In the genomic region with DNA sequence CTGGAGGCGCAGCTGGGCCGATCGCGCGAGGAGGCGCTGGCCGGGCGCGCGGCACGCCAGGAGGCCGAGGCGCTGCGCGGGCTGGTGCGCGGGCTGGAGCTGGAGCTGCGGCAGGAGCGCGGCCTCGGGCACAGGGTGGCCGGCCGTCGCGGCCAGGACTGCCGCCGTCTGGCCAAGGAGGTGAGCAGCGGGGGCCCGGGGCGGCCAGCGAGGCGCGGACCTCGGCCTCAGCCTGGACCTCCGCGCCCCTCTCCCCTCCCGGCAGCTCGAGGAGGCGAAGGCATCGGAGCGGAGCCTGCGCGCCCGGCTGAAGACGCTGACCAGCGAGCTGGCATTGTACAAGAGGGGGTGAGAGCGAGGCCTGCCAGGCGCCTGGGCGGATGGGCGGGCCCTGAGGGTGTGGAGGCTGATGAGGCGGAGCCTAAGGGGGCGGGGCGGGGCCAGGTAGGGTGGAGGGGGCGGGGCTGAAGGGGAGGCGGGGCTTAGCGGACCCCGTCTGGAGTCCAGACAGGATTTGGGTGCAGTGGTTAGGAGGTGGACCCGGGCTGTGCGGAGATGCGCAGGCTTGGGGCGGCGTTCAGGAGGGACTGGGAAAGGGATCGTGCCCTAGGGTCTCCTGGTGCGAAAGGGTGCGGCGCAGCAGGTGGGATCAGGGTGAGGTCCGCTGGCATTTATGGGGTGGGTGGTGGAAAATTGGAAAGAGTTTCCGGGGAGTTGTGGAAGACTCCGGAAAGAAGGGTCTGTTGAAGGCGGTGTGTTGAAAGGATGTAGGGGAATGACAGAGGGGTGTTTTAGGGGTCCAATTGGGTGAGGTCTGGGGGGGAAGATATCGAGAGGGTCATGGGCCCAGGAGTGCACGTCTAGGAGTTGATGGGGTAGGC, we compare ENCODE assay signal across 8 cellular contexts. TPM values are rescaled to one million over a fixed set of nuclear protein-coding genes. Genes with fewer than 3 reads are reported as not detected.
DNase-seq lines count a peak whose midpoint lies in the region; ATAC-seq and TF ChIP-seq lines count a peak whose summit lies in the region.

No MANE protein-coding gene starts in this region.

- DNase-seq in COLO829 (ENCODE audit: low spot score) (peak; percentile 54), NCI-H146 (lab: John Stamatoyannopoulos, UW) (peak; percentile 95), mucosa of descending colon (peak; percentile 88 to 89 (median 88))
- peak; percentile 82 for DNase-seq in activated CD8-positive, alpha-beta T cell treated with anti-CD3 and anti-CD28 coated beads for 36 hours
- DNase-seq in stimulated activated CD8-positive, alpha-beta memory T cell treated with anti-CD3 and anti-CD28 coated beads, Interleukin-7, amount 100 ng/mL, for 4 hours (ENCODE audit: low read depth in 2 of 2): peak; percentile 38 to 60

- POLR2A ChIA-PET in activated CD8-positive, alpha-beta T cell treated with anti-CD3 and anti-CD28 coated beads for 36 hours (lab: Charles Lee): interaction anchor here (0.6 kb wide), 1 partner anchor 530 kb away, joined by 3 read pairs; no protein-coding TSS in a partner anchor

- 3 to 4% methylated on average over 71 to 72 of the region's 72 CpGs for WGBS in ectodermal cell, 2 experiments

- H3K4me3 ChIP-seq in ectodermal cell (ENCODE audit: insufficient read depth, low read depth, low read length): peak overlapping the region; percentile 32
- no peak overlapping the region for H3K4me3 ChIP-seq in mucosa of descending colon

- peaks cover 16% of the 10 kb centered on the region for H3K36me3 Mint-ChIP-seq in activated CD8-positive, alpha-beta T cell treated with anti-CD3 and anti-CD28 coated beads for 36 hours (ENCODE audit: low read depth)

- no peaks in the 10 kb centered on the region for H3K9me3 Mint-ChIP-seq in activated CD8-positive, alpha-beta T cell treated with anti-CD3 and anti-CD28 coated beads for 36 hours

- ATAC-seq in activated CD8-positive, alpha-beta T cell treated with anti-CD3 and anti-CD28 coated beads for 36 hours: peak; percentile 75
- ATAC-seq in mucosa of descending colon: peak; percentile 92
- no peak for ATAC-seq in HG02763 (IDR thresholded peaks at IDR 0.05; ENCODE audit: unreplicated experiment)
- no peak for ATAC-seq in GM21367 (IDR thresholded peaks at IDR 0.05; ENCODE audit: unreplicated experiment)

- intact Hi-C loops in activated CD8-positive, alpha-beta T cell treated with anti-CD3 and anti-CD28 coated beads for 36 hours (cut with micrococcal nuclease): no loop called here
- intact Hi-C loops in mucosa of descending colon (cut with DNase I, micrococcal nuclease): no loop called here

- peaks cover 16% of the 10 kb centered on the region for H3K4me1 Mint-ChIP-seq in activated CD8-positive, alpha-beta T cell treated with anti-CD3 and anti-CD28 coated beads for 36 hours (ENCODE audit: low read depth)

- CTCF ChIA-PET in activated CD8-positive, alpha-beta T cell treated with anti-CD3 and anti-CD28 coated beads for 36 hours (lab: Charles Lee): interaction anchor here (1.2 to 5.8 kb wide), 3 partner anchors 13 to 112 kb away, joined by 3 to 47 read pairs (median 8); partner anchors contain the start of genes CCDC61 and MYPOP

- peaks cover 37% of the 10 kb centered on the region for H3K27me3 ChIP-seq in ectodermal cell (ENCODE audit: control insufficient read depth, insufficient read depth, low read length, poor library complexity, severe bottlenecking)

- TF ChIP-seq CTCF in activated CD8-positive, alpha-beta T cell treated with anti-CD3 and anti-CD28 coated beads for 36 hours (IDR thresholded peaks at IDR 0.05): no peak
- TF ChIP-seq CTCF in mucosa of descending colon (IDR thresholded peaks at IDR 0.05): no peak

- H3K9me3 ChIP-seq in ectodermal cell (ENCODE audit: control insufficient read depth, low read length) (no peaks in the 10 kb centered on the region), mucosa of descending colon (no peaks in the 10 kb centered on the region)

- H3K27me3 Mint-ChIP-seq in activated CD8-positive, alpha-beta T cell treated with anti-CD3 and anti-CD28 coated beads for 36 hours: peaks cover 11% of the 10 kb centered on the region

- H3K36me3 ChIP-seq in ectodermal cell (ENCODE audit: control insufficient read depth, insufficient read depth, low read length): no peaks in the 10 kb centered on the region
- no peaks in the 10 kb centered on the region for H3K36me3 ChIP-seq in mucosa of descending colon (ENCODE audit: low read depth)

- H3K4me1 ChIP-seq in ectodermal cell (ENCODE audit: control insufficient read depth, insufficient read depth, low read length) (peaks cover 5% of the 10 kb centered on the region), mucosa of descending colon (ENCODE audit: low read depth) (peaks cover 14% of the 10 kb centered on the region)

- H3K27ac ChIP-seq in ectodermal cell (ENCODE audit: insufficient read depth, low read depth, low read length, poor library complexity, severe bottlenecking): no peak overlapping the region

- no peak overlapping the region for H3K27ac Mint-ChIP-seq in activated CD8-positive, alpha-beta T cell treated with anti-CD3 and anti-CD28 coated beads for 36 hours

- H3K4me3 Mint-ChIP-seq in activated CD8-positive, alpha-beta T cell treated with anti-CD3 and anti-CD28 coated beads for 36 hours: peak overlapping the region; percentile 47

RNA-seq across cellular contexts. Expression of gene PGLYRP1, which starts 7.5 kb away (rescaled TPM):
- total RNA-seq in activated CD8-positive, alpha-beta T cell treated with anti-CD3 and anti-CD28 coated beads for 36 hours: not detected
- not detected for polyA plus RNA-seq in ectodermal cell (2013, experiment 1 of 4)
- not detected for polyA plus RNA-seq in ectodermal cell (2013, experiment 2 of 4)
- not detected for polyA plus RNA-seq in ectodermal cell (2013, experiment 3 of 4)
- not detected for polyA plus RNA-seq in ectodermal cell (2013, experiment 4 of 4)
- total RNA-seq in mucosa of descending colon: not detected

RNA-seq across cellular contexts. Expression of gene CCDC61, which starts 20.1 kb away (rescaled TPM):
- 10 to 100 TPM; 26.9 to 29.2 TPM for total RNA-seq in activated CD8-positive, alpha-beta T cell treated with anti-CD3 and anti-CD28 coated beads for 36 hours
- polyA plus RNA-seq in ectodermal cell (2013, experiment 1 of 4): 6.7 TPM
- 7.2 TPM for polyA plus RNA-seq in ectodermal cell (2013, experiment 2 of 4)
- polyA plus RNA-seq in ectodermal cell (2013, experiment 3 of 4): 9.3 TPM
- 6.9 TPM for polyA plus RNA-seq in ectodermal cell (2013, experiment 4 of 4)
- 10 to 100 TPM; 16.5 to 25.0 (median 17.6) TPM for total RNA-seq in mucosa of descending colon

RNA-seq across cellular contexts. Expression of gene IGFL4, which starts 25.5 kb away (rescaled TPM):
- total RNA-seq in activated CD8-positive, alpha-beta T cell treated with anti-CD3 and anti-CD28 coated beads for 36 hours: not detected
- 1.2 TPM for polyA plus RNA-seq in ectodermal cell (2013, experiment 1 of 4)
- 0.34 TPM for polyA plus RNA-seq in ectodermal cell (2013, experiment 2 of 4)
- 0.53 TPM for polyA plus RNA-seq in ectodermal cell (2013, experiment 3 of 4)
- 0.73 TPM for polyA plus RNA-seq in ectodermal cell (2013, experiment 4 of 4)
- not detected for total RNA-seq in mucosa of descending colon

RNA-seq across cellular contexts. Expression of gene NOVA2, which starts 41.7 kb away (rescaled TPM):
- total RNA-seq in activated CD8-positive, alpha-beta T cell treated with anti-CD3 and anti-CD28 coated beads for 36 hours: not detected
- 15.9 TPM for polyA plus RNA-seq in ectodermal cell (2013, experiment 1 of 4)
- 18.4 TPM for polyA plus RNA-seq in ectodermal cell (2013, experiment 2 of 4)
- polyA plus RNA-seq in ectodermal cell (2013, experiment 3 of 4): 14.4 TPM
- 15.8 TPM for polyA plus RNA-seq in ectodermal cell (2013, experiment 4 of 4)
- 1 to 10 TPM in 2 of 3 donors, under 1 TPM in 1; 0.55 to 3.0 (median 1.3) TPM for total RNA-seq in mucosa of descending colon

Comparison
In these comparisons a context has a peak if more than half of its experiments do, and no peak if none do; other contexts are left out.
1. ATAC-seq: peak in activated CD8-positive, alpha-beta T cell treated with anti-CD3 and anti-CD28 coated beads for 36 hours (single experiment) and mucosa of descending colon (single experiment); none in HG02763 (single experiment) and GM21367 (single experiment).
2. Peak in every context shown above with its lines, with median percentiles within 50 percentile points of each other: DNase-seq.